Comparison of ENCODE assay signal across 24 cellular contexts in the genomic region with DNA sequence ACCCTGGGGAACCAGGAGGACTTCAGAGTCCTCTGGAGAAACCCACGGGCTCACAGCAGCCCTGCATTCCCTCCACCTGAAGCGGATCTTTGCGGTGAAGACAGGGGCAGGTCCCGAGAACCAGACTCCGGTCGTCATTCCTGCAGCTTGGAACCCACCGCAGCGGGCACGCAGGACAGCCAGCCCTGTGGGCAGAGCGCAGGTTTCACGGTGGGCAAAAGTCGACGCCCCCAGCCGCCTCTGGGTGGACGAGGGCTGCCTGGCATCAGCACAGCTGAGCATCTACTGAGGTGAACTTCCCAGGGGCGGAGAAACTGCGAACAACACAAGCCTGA.
"Had no signal": no experiment of that assay in that cellular context is flagged by ENCODE, and none has a peak within 500 bp of the region (broad histone marks: within the 10 kb centered on the region; RNA-seq: fewer than 3 reads in every experiment).

No MANE protein-coding gene starts in this region.

- H3K9me3 ChIP-seq: sigmoid colon, stomach, thyroid gland, vagina had no signal

- ATAC-seq: foreskin keratinocyte; left lobe of liver; naive thymus-derived CD4-positive, alpha-beta T cell; pancreas; stimulated activated effector memory CD8-positive, alpha-beta T cell treated with anti-CD3 and anti-CD28 coated beads, Interleukin-12 subunit alpha, Interleukin-12 subunit beta, amount 100 ng/mL, for 72 hours had no signal

- H3K4me3 ChIP-seq: lung, neural progenitor cell, pancreas, sigmoid colon, stomach, thyroid gland, vagina had no signal

- H3K9ac ChIP-seq: neural progenitor cell had no signal

- H3K27ac ChIP-seq: foreskin keratinocyte, neural progenitor cell, pancreas, sigmoid colon, stomach, thyroid gland, vagina had no signal

- H3K4me2 ChIP-seq: neural progenitor cell had no signal

- H3K36me3 ChIP-seq: neural progenitor cell, pancreas, sigmoid colon, stomach, thyroid gland, vagina had no signal

- DNase-seq: cortex of kidney; effector CD4-positive, alpha-beta T cell; foreskin keratinocyte; glutamatergic neuron; hypothalamus; immature natural killer cell; islet precursor cell; kidney glomerular epithelial cell; midbrain; naive thymus-derived CD4-positive, alpha-beta T cell; nucleus accumbens; pancreas; sigmoid colon; stimulated activated CD4-positive, alpha-beta T cell treated with anti-CD3 and anti-CD28 coated beads, Interleukin-2, amount 100 ng/mL, for 24 hours; stimulated activated CD4-positive, alpha-beta T cell treated with anti-CD3 and anti-CD28 coated beads, Interleukin-4, amount 100 ng/mL, for 24 hours; stimulated activated naive CD4-positive, alpha-beta T cell treated with Interleukin-2 at 50 U/mL for 16 hours; stomach; thyroid gland; trophoblast cell had no signal

- H3K27me3 ChIP-seq: foreskin keratinocyte, neural progenitor cell, pancreas, thyroid gland, vagina had no signal

- H2AFZ ChIP-seq: neural progenitor cell had no signal
